Comparison of ENCODE assay signal across 8 cellular contexts in genomic region chr14:104723651-104724406, GRCh38. TPM values are rescaled to one million over a fixed set of nuclear protein-coding genes. Genes with fewer than 3 reads are reported as not detected.
DNase-seq lines count a peak whose midpoint lies in the region; ATAC-seq and TF ChIP-seq lines count a peak whose summit lies in the region.

Gene ADSS1 (plus strand): TSS chr14:104724229. CDS start chr14:104724271, 42 bp downstream.

- peaks cover 0 to 14% of the 10 kb centered on the region in 2 donors for H3K36me3 ChIP-seq in left lung

- H3K4me1 ChIP-seq in left lung, result peaks cover 9 to 28% of the 10 kb centered on the region in 2 donors

- TF ChIP-seq CTCF in left lung (IDR thresholded peaks at IDR 0.05), result peak; percentile 91 to 96

- peak within 1 kb of the TSS in 1 of 2 donors; percentile 13 for H3K27ac ChIP-seq in left lung

- DNase-seq in Ammon's horn (ENCODE audit: low spot score), result peak; percentile 72
- peak; percentile 35 for DNase-seq in LHCN-M2 (ENCODE audit: low read depth)
- DNase-seq in activated CD4-positive, CD25-positive, alpha-beta regulatory T cell (lab: John Stamatoyannopoulos, UW), result peak in 3 of 4 experiments; percentile 31 to 43 (median 31)
- peak; percentile 45 for DNase-seq in cerebellum (ENCODE audit: low spot score)
- peak; percentile 76 to 94 for DNase-seq in left lung
- DNase-seq in stimulated activated CD4-positive, alpha-beta T cell treated with anti-CD3 and anti-CD28 coated beads, Interleukin-4, amount 100 ng/mL, for 48 hours (ENCODE audit: low read depth in 2 of 2), result peak; percentile 41 to 49

- peak; percentile 60 for ATAC-seq in GM19025 (IDR thresholded peaks at IDR 0.05; ENCODE audit: low read depth, unreplicated experiment)
- peak; percentile 90 for ATAC-seq in left lung
- no peak for ATAC-seq in HG03196 (IDR thresholded peaks at IDR 0.05; ENCODE audit: unreplicated experiment)

- H3K27me3 ChIP-seq in left lung, result peaks cover 0 to 8% of the 10 kb centered on the region in 2 donors

- peak within 1 kb of the TSS; percentile 53 to 81 for H3K4me3 ChIP-seq in left lung

- no peaks in the 10 kb centered on the region for H3K9me3 ChIP-seq in left lung

- intact Hi-C loops in left lung (cut with DNase I), result no loop called here

RNA-seq across cellular contexts. Expression of gene ADSS1, which starts in this region (rescaled TPM):
- total RNA-seq in LHCN-M2 (2014; rRNA removed), result 2.5 and 2.8 TPM in 2 replicates
- 6.1 TPM for polyA plus RNA-seq in LHCN-M2 (2012)
- 1.9 TPM for total RNA-seq in cerebellum
- 1 to 10 TPM; 5.2 to 5.3 TPM for total RNA-seq in left lung

Comparison
In these comparisons a context has a peak if more than half of its experiments do, and no peak if none do; other contexts are left out.
1. DNase-seq: peak in every context shown above with its lines; median percentile 85 in left lung; 72 in Ammon's horn; 45 in cerebellum; 45 in stimulated activated CD4-positive, alpha-beta T cell treated with anti-CD3 and anti-CD28 coated beads, Interleukin-4, amount 100 ng/mL, for 48 hours; 35 in LHCN-M2; 31 in activated CD4-positive, CD25-positive, alpha-beta regulatory T cell.